ENCODE assay signal across 15 cellular contexts in genomic region chr2:239721991-239722759, GRCh38.
"Had no signal": no experiment of that assay in that cellular context is flagged by ENCODE, and none has a peak within 500 bp of the region (broad histone marks: within the 10 kb centered on the region; RNA-seq: fewer than 3 reads in every experiment).

No MANE protein-coding gene starts in this region.

- DNase-seq: activated CD4-positive, alpha-beta T cell treated with anti-CD3 and anti-CD28 coated beads for 48 hours; activated naive CD4-positive, alpha-beta T cell treated with anti-CD3 and anti-CD28 coated beads for 36 hours; hypothalamus; left cardiac atrium; mammary epithelial cell; nephron progenitor cell; stimulated activated CD4-positive, alpha-beta T cell treated with anti-CD3 and anti-CD28 coated beads, Interleukin-15, amount 100 ng/mL, for 24 hours; stimulated activated CD4-positive, alpha-beta T cell treated with anti-CD3 and anti-CD28 coated beads, Interleukin-4, amount 100 ng/mL, for 4 hours; T-cell; T1000 had no signal

- H3K27ac ChIP-seq: ovary, tibial nerve had no signal

- H3K27me3 Mint-ChIP-seq: central memory CD8-positive, alpha-beta T cell; T-cell had no signal

- H3K9me3 Mint-ChIP-seq: activated naive CD4-positive, alpha-beta T cell treated with anti-CD3 and anti-CD28 coated beads for 36 hours; activated T-helper 1 cell treated with anti-CD3 and anti-CD28 coated beads, Interleukin-12 subunit alpha, Interleukin-12 subunit beta, Interleukin-2, Interleukin-4 antibody, amounts not matched to agents 30 ng/mL and 10 ng/mL and 1 ng/mL, durations not matched to agents 14 hours and 24 hours and 36 hours; central memory CD8-positive, alpha-beta T cell; nephron progenitor cell; T-cell had no signal

- ATAC-seq: esophagus mucosa, left cardiac atrium, T-cell had no signal

- H3K4me1 Mint-ChIP-seq: central memory CD8-positive, alpha-beta T cell; T-cell had no signal

- H3K9me3 ChIP-seq: ovary, tibial nerve had no signal

- H3K27me3 ChIP-seq: ovary, tibial nerve had no signal

- H3K36me3 Mint-ChIP-seq: T-cell had no signal

- H3K4me3 Mint-ChIP-seq: activated naive CD4-positive, alpha-beta T cell treated with anti-CD3 and anti-CD28 coated beads for 36 hours; activated T-helper 1 cell treated with anti-CD3 and anti-CD28 coated beads, Interleukin-12 subunit alpha, Interleukin-12 subunit beta, Interleukin-2, Interleukin-4 antibody, amounts not matched to agents 30 ng/mL and 10 ng/mL and 1 ng/mL, durations not matched to agents 14 hours and 24 hours and 36 hours; central memory CD8-positive, alpha-beta T cell; nephron progenitor cell; T-cell had no signal

- H3K27ac Mint-ChIP-seq: activated naive CD4-positive, alpha-beta T cell treated with anti-CD3 and anti-CD28 coated beads for 36 hours; activated T-helper 1 cell treated with anti-CD3 and anti-CD28 coated beads, Interleukin-12 subunit alpha, Interleukin-12 subunit beta, Interleukin-2, Interleukin-4 antibody, amounts not matched to agents 30 ng/mL and 10 ng/mL and 1 ng/mL, durations not matched to agents 14 hours and 24 hours and 36 hours; nephron progenitor cell; T-cell had no signal
